Comparison of ENCODE assay signal across 14 cellular contexts in the genomic region with DNA sequence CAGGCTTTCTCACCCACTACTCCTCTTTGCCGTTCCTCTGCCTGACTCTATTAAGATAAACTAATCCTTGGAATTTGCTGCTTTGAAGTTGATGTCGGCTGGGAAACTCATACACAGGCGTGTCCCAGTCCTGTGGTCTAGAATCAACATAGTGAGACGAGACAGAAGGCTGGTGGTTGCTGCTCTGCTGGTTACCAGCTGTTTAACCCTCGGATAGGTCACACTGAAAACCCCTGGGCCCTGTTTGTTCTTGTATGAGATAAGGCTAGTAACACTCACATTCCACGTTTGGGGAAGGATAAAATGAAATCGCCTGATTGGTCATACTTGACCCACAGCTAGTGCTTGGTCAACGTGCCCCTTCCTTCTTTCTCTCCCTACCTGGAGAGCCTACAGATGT.
A peak's percentile ranks its signal among the peaks of the same experiment; 100 is the strongest.
DNase-seq lines count a peak whose midpoint lies in the region; ATAC-seq and TF ChIP-seq lines count a peak whose summit lies in the region.
"Had no signal": no experiment of that assay in that cellular context is flagged by ENCODE, and none has a peak within 500 bp of the region (broad histone marks: within the 10 kb centered on the region; RNA-seq: fewer than 3 reads in every experiment).

No MANE protein-coding gene starts in this region.

- H3K4me1 Mint-ChIP-seq in nephron progenitor cell, result peaks cover 7% of the 10 kb centered on the region
- H3K4me1 Mint-ChIP-seq in activated T-helper 2 cell treated with anti-CD3 and anti-CD28 coated beads, Interferon-gamma antibody, Interleukin-2, Interleukin-4, amounts not matched to agents 10 μg/mL and 5 μg/mL and 100 μg/mL, durations not matched to agents 14 hours and 24 hours and 36 hours (ENCODE audit: low read depth), result no peaks in the 10 kb centered on the region
- peaks cover 2 to 4% of the 10 kb centered on the region in 2 experiments; a peak in 2 of 4 replicates for H3K4me1 Mint-ChIP-seq in H9
- H3K4me1 Mint-ChIP-seq: activated naive CD4-positive, alpha-beta T cell treated with anti-CD3 and anti-CD28 coated beads, Interleukin-2, amount 50 U/mL, for 24 hours had no signal

- no peak for ATAC-seq in HG03565 (IDR thresholded peaks at IDR 0.05; ENCODE audit: unreplicated experiment)
- ATAC-seq: K562 had no signal

- intact Hi-C loops in activated T-helper 2 cell treated with anti-CD3 and anti-CD28 coated beads, Interferon-gamma antibody, Interleukin-2, Interleukin-4, amounts not matched to agents 10 μg/mL and 5 μg/mL and 100 μg/mL, durations not matched to agents 14 hours and 24 hours and 36 hours (cut with micrococcal nuclease), result no loop called here

- TF ChIP-seq CTCF in fibroblast of mammary gland (conservative IDR thresholded peaks at IDR 0.05; ENCODE audit: control insufficient read depth, insufficient read depth, low read depth, low read length) (no peak), nephron progenitor cell (IDR thresholded peaks at IDR 0.05) (no peak), H9 (conservative IDR thresholded peaks at IDR 0.05) (no peak)

- H3K9me3 ChIP-seq in BLaER1 (no peaks in the 10 kb centered on the region), SJSA1 (replicated peaks) (no peaks in the 10 kb centered on the region), H9 (ENCODE audit: control insufficient read depth, low read depth, low read length) (no peaks in the 10 kb centered on the region)
- H3K9me3 ChIP-seq: stomach had no signal

- DNase-seq in SJSA1 (ENCODE audit: low read depth in 1 of 2, low spot score in 2 of 2), result peak; percentile 58 to 61
- peak; percentile 3 for DNase-seq in fibroblast of mammary gland (ENCODE audit: low read depth)
- DNase-seq in nephron progenitor cell, result no peak
- no peak for DNase-seq in UCSD-AML1 (lab: John Stamatoyannopoulos, UW; ENCODE audit: unreplicated experiment)
- no peak for DNase-seq in activated T-helper 2 cell treated with anti-CD3 and anti-CD28 coated beads, Interferon-gamma antibody, Interleukin-2, Interleukin-4, amounts not matched to agents 10 μg/mL and 5 μg/mL and 100 μg/mL, durations not matched to agents 14 hours and 24 hours and 36 hours (ENCODE audit: low spot score)
- no peak for DNase-seq in H9
- DNase-seq: activated CD8-positive, alpha-beta memory T cell treated with anti-CD3 and anti-CD28 coated beads, Interleukin-2, amount 50 U/mL, for 4 hours; NCI-H1417; NCI-H2227 treated with DMSO at 0.1 percent for 48 hours; stomach had no signal

- H2BK15ac ChIP-seq in H9 (ENCODE audit: low read depth, low read length), result no peak overlapping the region

- H3K9me3 Mint-ChIP-seq in nephron progenitor cell (no peaks in the 10 kb centered on the region), H9 (no peaks in the 10 kb centered on the region)
- H3K9me3 Mint-ChIP-seq in activated T-helper 2 cell treated with anti-CD3 and anti-CD28 coated beads, Interferon-gamma antibody, Interleukin-2, Interleukin-4, amounts not matched to agents 10 μg/mL and 5 μg/mL and 100 μg/mL, durations not matched to agents 14 hours and 24 hours and 36 hours, result peaks cover 4% of the 10 kb centered on the region
- H3K9me3 Mint-ChIP-seq: activated naive CD4-positive, alpha-beta T cell treated with anti-CD3 and anti-CD28 coated beads, Interleukin-2, amount 50 U/mL, for 24 hours had no signal

- no peak overlapping the region for H2BK5ac ChIP-seq in H9 (ENCODE audit: insufficient read length, low read length)

- no peaks in the 10 kb centered on the region for H3K27me3 ChIP-seq in BLaER1
- H3K27me3 ChIP-seq in SJSA1 (replicated peaks), result no peaks in the 10 kb centered on the region
- no peaks in the 10 kb centered on the region for H3K27me3 ChIP-seq in H9 (ENCODE audit: insufficient read depth, low read length)
- H3K27me3 ChIP-seq: stomach had no signal

- H3K27me3 Mint-ChIP-seq in nephron progenitor cell (ENCODE audit: low read depth, poor library complexity), result peaks cover 9% of the 10 kb centered on the region
- no peaks in the 10 kb centered on the region for H3K27me3 Mint-ChIP-seq in activated T-helper 2 cell treated with anti-CD3 and anti-CD28 coated beads, Interferon-gamma antibody, Interleukin-2, Interleukin-4, amounts not matched to agents 10 μg/mL and 5 μg/mL and 100 μg/mL, durations not matched to agents 14 hours and 24 hours and 36 hours (ENCODE audit: low read depth)
- no peaks in the 10 kb centered on the region for H3K27me3 Mint-ChIP-seq in H9 (ENCODE audit: low read depth)
- H3K27me3 Mint-ChIP-seq: activated naive CD4-positive, alpha-beta T cell treated with anti-CD3 and anti-CD28 coated beads, Interleukin-2, amount 50 U/mL, for 24 hours had no signal

- H3K27ac ChIP-seq in BLaER1, result no peak overlapping the region
- no peak overlapping the region for H3K27ac ChIP-seq in SJSA1
- H3K27ac ChIP-seq in H9 (ENCODE audit: insufficient read length, low read depth, low read length), result no peak overlapping the region
- H3K27ac ChIP-seq: stomach had no signal

- H3K4me1 ChIP-seq in BLaER1, result peaks cover 9% of the 10 kb centered on the region
- peaks cover 9% of the 10 kb centered on the region; the same call in 1 of the 2 replicates for H3K4me1 ChIP-seq in SJSA1 (replicated peaks)
- H3K4me1 ChIP-seq in H9 (ENCODE audit: insufficient read depth, low read length), result no peaks in the 10 kb centered on the region

- H2BK20ac ChIP-seq in H9 (ENCODE audit: low read depth, low read length, poor library complexity, severe bottlenecking), result no peak overlapping the region

- no peak overlapping the region for H3T11ph ChIP-seq in H9 (ENCODE audit: low read length)

- H2BK120ac ChIP-seq in H9 (ENCODE audit: low read depth, low read length, poor library complexity, severe bottlenecking), result no peak overlapping the region

- no peak overlapping the region for H3K23ac ChIP-seq in H9 (ENCODE audit: insufficient read length, low read depth, low read length)

- H4K91ac ChIP-seq in H9 (ENCODE audit: insufficient read length, low read depth, low read length), result no peak overlapping the region

- H3K79me2 ChIP-seq in H9 (ENCODE audit: insufficient read depth, low read length), result no peaks in the 10 kb centered on the region

- H3K36me3 ChIP-seq in BLaER1 (no peaks in the 10 kb centered on the region), SJSA1 (no peaks in the 10 kb centered on the region)
- H3K36me3 ChIP-seq: stomach had no signal

- H3K23me2 ChIP-seq in H9 (ENCODE audit: insufficient read length, low read depth, low read length, poor library complexity, severe bottlenecking), result no peaks in the 10 kb centered on the region

- no CpG with 5 or more reads among the region's 8 CpGs for WGBS in H9 (ENCODE audit: extremely low coverage, insufficient read length, low lambda C conversion rate)

- no peak overlapping the region for H4K8ac ChIP-seq in H9 (replicated peaks; ENCODE audit: insufficient read length, low read depth, low read length)

- H4K5ac ChIP-seq in H9 (ENCODE audit: insufficient read length, low read depth, low read length), result no peak overlapping the region

- H3K4me3 Mint-ChIP-seq in nephron progenitor cell (no peak overlapping the region), H9 (no peak overlapping the region)
- no peak overlapping the region for H3K4me3 Mint-ChIP-seq in activated T-helper 2 cell treated with anti-CD3 and anti-CD28 coated beads, Interferon-gamma antibody, Interleukin-2, Interleukin-4, amounts not matched to agents 10 μg/mL and 5 μg/mL and 100 μg/mL, durations not matched to agents 14 hours and 24 hours and 36 hours (ENCODE audit: low read depth)
- H3K4me3 Mint-ChIP-seq: activated naive CD4-positive, alpha-beta T cell treated with anti-CD3 and anti-CD28 coated beads, Interleukin-2, amount 50 U/mL, for 24 hours had no signal

- no peak overlapping the region for H3K4ac ChIP-seq in H9 (ENCODE audit: low read depth, low read length)

- no peak overlapping the region for H3K56ac ChIP-seq in H9 (ENCODE audit: insufficient read length, low read depth, low read length)

- no peak overlapping the region for H3K14ac ChIP-seq in H9 (ENCODE audit: insufficient read depth, low read length)

- no peak overlapping the region for H2BK12ac ChIP-seq in H9 (ENCODE audit: insufficient read length, low read depth, low read length)

- no peak overlapping the region for H2AK5ac ChIP-seq in H9 (ENCODE audit: insufficient read length, low read length)

- H3K4me2 ChIP-seq in BLaER1 (peak overlapping the region; percentile 14; the same call in 1 of the 2 replicates), H9 (ENCODE audit: insufficient read depth, insufficient read length, low read length) (no peak overlapping the region)

- no peak overlapping the region for H3K18ac ChIP-seq in H9 (ENCODE audit: insufficient read length, low read depth, low read length)

- H3K79me1 ChIP-seq in H9 (ENCODE audit: insufficient read depth, low read depth, low read length, poor library complexity, severe bottlenecking), result no peaks in the 10 kb centered on the region

- H2AFZ ChIP-seq in H9 (ENCODE audit: low read length), result no peak overlapping the region

- no peak overlapping the region for H3K9ac ChIP-seq in BLaER1
- H3K9ac ChIP-seq in H9 (ENCODE audit: extremely low read depth, insufficient read length, low read length), result no peak overlapping the region

- H3K4me3 ChIP-seq in BLaER1 (no peak overlapping the region), SJSA1 (no peak overlapping the region), fibroblast of mammary gland (ENCODE audit: control insufficient read depth, low read depth, low read length) (no peak overlapping the region)
- H3K4me3 ChIP-seq: K562, stomach had no signal

- H3K27ac Mint-ChIP-seq in nephron progenitor cell (peak overlapping the region; percentile 43), H9 (no peak overlapping the region)
- no peak overlapping the region for H3K27ac Mint-ChIP-seq in activated T-helper 2 cell treated with anti-CD3 and anti-CD28 coated beads, Interferon-gamma antibody, Interleukin-2, Interleukin-4, amounts not matched to agents 10 μg/mL and 5 μg/mL and 100 μg/mL, durations not matched to agents 14 hours and 24 hours and 36 hours
- H3K27ac Mint-ChIP-seq: activated naive CD4-positive, alpha-beta T cell treated with anti-CD3 and anti-CD28 coated beads, Interleukin-2, amount 50 U/mL, for 24 hours had no signal

- H3K36me3 Mint-ChIP-seq in nephron progenitor cell (ENCODE audit: low read depth) (no peaks in the 10 kb centered on the region), H9 (ENCODE audit: insufficient read depth in 1 of 3, low read depth in 3 of 3) (no peaks in the 10 kb centered on the region)
- H3K36me3 Mint-ChIP-seq in activated T-helper 2 cell treated with anti-CD3 and anti-CD28 coated beads, Interferon-gamma antibody, Interleukin-2, Interleukin-4, amounts not matched to agents 10 μg/mL and 5 μg/mL and 100 μg/mL, durations not matched to agents 14 hours and 24 hours and 36 hours (ENCODE audit: low read depth), result no peaks in the 10 kb centered on the region
- H3K36me3 Mint-ChIP-seq: activated naive CD4-positive, alpha-beta T cell treated with anti-CD3 and anti-CD28 coated beads, Interleukin-2, amount 50 U/mL, for 24 hours had no signal

- no peaks in the 10 kb centered on the region for H4K20me1 ChIP-seq in BLaER1
- H4K20me1 ChIP-seq in H9 (ENCODE audit: control insufficient read depth, insufficient read depth, insufficient read length), result no peaks in the 10 kb centered on the region

Comparison
In these comparisons a context has a peak if more than half of its experiments do, and no peak if none do; other contexts are left out.
1. DNase-seq: peak in SJSA1 (2 of 2) and fibroblast of mammary gland (single experiment); none in nephron progenitor cell (single experiment), UCSD-AML1 (single experiment), activated T-helper 2 cell treated with anti-CD3 and anti-CD28 coated beads, Interferon-gamma antibody, Interleukin-2, Interleukin-4, amounts not matched to agents 10 μg/mL and 5 μg/mL and 100 μg/mL, durations not matched to agents 14 hours and 24 hours and 36 hours (single experiment) and H9 (single experiment).